In genomic region chr10:100019824-100020160, GRCh38 we compare ENCODE assay signal across 13 cellular contexts. TPM values are rescaled to one million over a fixed set of nuclear protein-coding genes. Genes with fewer than 3 reads are reported as not detected.
A peak's percentile ranks its signal among the peaks of the same experiment; 100 is the strongest.
DNase-seq lines count a peak whose midpoint lies in the region; ATAC-seq and TF ChIP-seq lines count a peak whose summit lies in the region.
"Had no signal": no experiment of that assay in that cellular context is flagged by ENCODE, and none has a peak within 500 bp of the region (broad histone marks: within the 10 kb centered on the region; RNA-seq: fewer than 3 reads in every experiment).

No MANE protein-coding gene starts in this region.

- peaks cover 14% of the 10 kb centered on the region for H3K4me1 Mint-ChIP-seq in chondrocyte (ENCODE audit: low read depth)

- H3K27ac Mint-ChIP-seq in chondrocyte (ENCODE audit: unreplicated experiment) = no peak overlapping the region
- H3K27ac Mint-ChIP-seq: activated CD4-positive, alpha-beta T cell treated with anti-CD3 and anti-CD28 coated beads, Interleukin-2, amount 10 ng/mL, durations not matched to agents 7 days and 5 days had no signal

- H3K9me3 Mint-ChIP-seq in chondrocyte (ENCODE audit: low read depth) = no peaks in the 10 kb centered on the region
- H3K9me3 Mint-ChIP-seq: activated CD4-positive, alpha-beta T cell treated with anti-CD3 and anti-CD28 coated beads, Interleukin-2, amount 10 ng/mL, durations not matched to agents 7 days and 5 days had no signal

- no peak overlapping the region for H3K23ac ChIP-seq in neuronal stem cell (ENCODE audit: low read depth, low read length, poor library complexity)

- no peak for ATAC-seq in HG02759 (IDR thresholded peaks at IDR 0.05; ENCODE audit: unreplicated experiment)
- no peak for ATAC-seq in activated CD4-positive, CD25-positive, alpha-beta regulatory T cell treated with anti-CD3 and anti-CD28 coated beads, Interleukin-2, amount 50 U/mL, for 24 hours
- ATAC-seq: Right ventricle myocardium inferior had no signal

- H3K27me3 Mint-ChIP-seq in chondrocyte (ENCODE audit: low read depth) = no peaks in the 10 kb centered on the region

- H2BK15ac ChIP-seq in neuronal stem cell (ENCODE audit: low read length) = no peak overlapping the region

- H4K91ac ChIP-seq in neuronal stem cell (ENCODE audit: low read depth, low read length, poor library complexity) = no peak overlapping the region

- H3K27me3 ChIP-seq in KMS-11 (ENCODE audit: insufficient read depth, low read depth) = no peaks in the 10 kb centered on the region
- H3K27me3 ChIP-seq in neuronal stem cell (ENCODE audit: control insufficient read depth in 3 of 3, insufficient read depth in 3 of 3, low read depth in 1 of 3, low read length in 3 of 3) = no peaks in the 10 kb centered on the region

- no peaks in the 10 kb centered on the region for H3K79me2 ChIP-seq in KMS-11 (ENCODE audit: insufficient read depth, low read depth)

- no peaks in the 10 kb centered on the region for H4K20me1 ChIP-seq in KMS-11 (ENCODE audit: insufficient read depth)

- no peak overlapping the region for H3K27ac ChIP-seq in KMS-11
- H3K27ac ChIP-seq in neuronal stem cell (replicated peaks; ENCODE audit: low read length) = no peak overlapping the region

- no peak overlapping the region for H3K4me3 Mint-ChIP-seq in chondrocyte (ENCODE audit: unreplicated experiment)
- H3K4me3 Mint-ChIP-seq: activated CD4-positive, alpha-beta T cell treated with anti-CD3 and anti-CD28 coated beads, Interleukin-2, amount 10 ng/mL, durations not matched to agents 7 days and 5 days had no signal

- peak overlapping the region; percentile 22 for H3K18ac ChIP-seq in neuronal stem cell (ENCODE audit: low read length)

- H2BK12ac ChIP-seq in neuronal stem cell (ENCODE audit: low read length) = no peak overlapping the region

- H3K4me3 ChIP-seq in KMS-11 (IDR thresholded peaks at IDR 0.05; ENCODE audit: insufficient read depth, low read depth, low read length) (no peak overlapping the region), neuronal stem cell (ENCODE audit: low read length in 2 of 2) (no peak overlapping the region)

- peak overlapping the region; percentile 65 for H3K14ac ChIP-seq in neuronal stem cell (ENCODE audit: low read length)

- no peaks in the 10 kb centered on the region for H3K9me3 ChIP-seq in neuronal stem cell (replicated peaks in 1 of 2; ENCODE audit: control insufficient read depth in 2 of 2, insufficient read depth in 1 of 2, low read depth in 1 of 2, low read length in 2 of 2)

- H3K36me3 Mint-ChIP-seq in chondrocyte (ENCODE audit: low read depth) = no peaks in the 10 kb centered on the region

- H2BK5ac ChIP-seq in neuronal stem cell (ENCODE audit: low read length) = no peak overlapping the region

- H3K4ac ChIP-seq in neuronal stem cell (ENCODE audit: low read length) = no peak overlapping the region

- no peak overlapping the region for H4K8ac ChIP-seq in neuronal stem cell (ENCODE audit: low read depth, low read length)

- TF ChIP-seq CTCF in KMS-11 (conservative IDR thresholded peaks at IDR 0.05; ENCODE audit: low read depth, low read length) (no peak), chondrocyte (IDR thresholded peaks at IDR 0.05) (peak; percentile 43)

- H2AFZ ChIP-seq in KMS-11 (ENCODE audit: low read depth) (no peak overlapping the region), neuronal stem cell (ENCODE audit: low read length) (peak overlapping the region; percentile 84)

- no peak overlapping the region for H3K9ac ChIP-seq in KMS-11
- H3K9ac ChIP-seq in neuronal stem cell (ENCODE audit: low read depth, low read length, poor library complexity) = no peak overlapping the region

- no CpG with 5 or more reads among the region's 3 CpGs for WGBS in neuronal stem cell (ENCODE audit: extremely low coverage in 2 of 2, insufficient read length in 2 of 2, insufficient replicate concordance in 1 of 2), 2 donors

- H2BK120ac ChIP-seq in neuronal stem cell (ENCODE audit: low read depth, low read length) = no peak overlapping the region

- no peaks in the 10 kb centered on the region for H3K36me3 ChIP-seq in KMS-11 (ENCODE audit: insufficient read depth)
- no peaks in the 10 kb centered on the region for H3K36me3 ChIP-seq in neuronal stem cell (replicated peaks in 1 of 2; ENCODE audit: control insufficient read depth in 2 of 2, insufficient read depth in 2 of 2, low read length in 2 of 2)

- H2AK5ac ChIP-seq in neuronal stem cell (ENCODE audit: low read depth, low read length) = no peak overlapping the region

- H3K4me1 ChIP-seq in KMS-11 (ENCODE audit: low read depth, poor library complexity, severe bottlenecking) = peaks cover 33% of the 10 kb centered on the region
- peaks cover 0 to 3% of the 10 kb centered on the region in 2 donors for H3K4me1 ChIP-seq in neuronal stem cell (ENCODE audit: control insufficient read depth in 2 of 2, insufficient read depth in 1 of 2, low read depth in 1 of 2, low read length in 2 of 2)

- H3K79me1 ChIP-seq in neuronal stem cell (ENCODE audit: low read depth, low read length) = no peaks in the 10 kb centered on the region

- H3K4me2 ChIP-seq in KMS-11 = peak overlapping the region; percentile 33
- H3K4me2 ChIP-seq in neuronal stem cell (ENCODE audit: insufficient read depth, low read length, poor library complexity, severe bottlenecking) = no peak overlapping the region

- DNase-seq in DMS 273 (lab: John Stamatoyannopoulos, UW; ENCODE audit: unreplicated experiment) (peak; percentile 56), DMS 273 treated with DMSO at 0.1 percent for 48 hours (lab: John Stamatoyannopoulos, UW) (no peak), chondrocyte (ENCODE audit: low spot score) (no peak), neuronal stem cell (ENCODE audit: low spot score) (no peak), EL (no peak)
- DNase-seq: activated CD4-positive, alpha-beta T cell treated with anti-CD3 and anti-CD28 coated beads, Interleukin-2, amount 10 ng/mL, durations not matched to agents 7 days and 5 days; activated effector memory CD4-positive, alpha-beta T cell treated with anti-CD3 and anti-CD28 coated beads, Interleukin-2, amount 50 U/mL, for 16 hours; head of caudate nucleus; stimulated activated naive CD4-positive, alpha-beta T cell had no signal

RNA-seq across cellular contexts. Expression of gene DNMBP, which starts 10.0 kb away (rescaled TPM):
- 10.9 to 13.4 TPM (median 11.7 TPM) in 3 replicates for total RNA-seq in chondrocyte
- polyA plus RNA-seq in neuronal stem cell (2013, experiment 1 of 2) = 20.4 TPM
- 21.0 TPM for polyA plus RNA-seq in neuronal stem cell (2013, experiment 2 of 2)
